ENCODE assay signal across 9 cellular contexts in genomic region chr14:51873221-51873893, GRCh38. TPM values are rescaled to one million over a fixed set of nuclear protein-coding genes. Genes with fewer than 3 reads are reported as not detected.
A peak's percentile ranks its signal among the peaks of the same experiment; 100 is the strongest.
DNase-seq lines count a peak whose midpoint lies in the region; ATAC-seq and TF ChIP-seq lines count a peak whose summit lies in the region.
"Had no signal": no experiment of that assay in that cellular context is flagged by ENCODE, and none has a peak within 500 bp of the region (broad histone marks: within the 10 kb centered on the region; RNA-seq: fewer than 3 reads in every experiment).

No MANE protein-coding gene starts in this region.

- H3K4me3 ChIP-seq in SJSA1 = no peak overlapping the region
- peak overlapping the region; percentile 26 for H3K4me3 ChIP-seq in skeletal muscle satellite cell (ENCODE audit: low read length)

- peak; percentile 94 for ATAC-seq in GM21360 (IDR thresholded peaks at IDR 0.05; ENCODE audit: unreplicated experiment)
- peak; percentile 92 for ATAC-seq in HG03520 (IDR thresholded peaks at IDR 0.05; ENCODE audit: unreplicated experiment)

- H3K9me3 ChIP-seq in SJSA1 (replicated peaks) = no peaks in the 10 kb centered on the region
- H3K9me3 ChIP-seq in skeletal muscle satellite cell (replicated peaks; ENCODE audit: low read length) = no peaks in the 10 kb centered on the region

- H3K9ac ChIP-seq in skeletal muscle satellite cell (ENCODE audit: low read depth, low read length) = peak overlapping the region; percentile 70

- H3K4me1 ChIP-seq in SJSA1 (replicated peaks) (peaks cover 41% of the 10 kb centered on the region), skeletal muscle satellite cell (ENCODE audit: control insufficient read depth, insufficient read depth, low read length) (peaks cover 16% of the 10 kb centered on the region)

- H3K27me3 ChIP-seq in SJSA1 (replicated peaks) (no peaks in the 10 kb centered on the region), skeletal muscle satellite cell (ENCODE audit: control insufficient read depth, insufficient read depth, low read length) (no peaks in the 10 kb centered on the region)

- no peak for TF ChIP-seq POLR2A in erythroblast (IDR thresholded peaks at IDR 0.05; ENCODE audit: low read length)

- H3K36me3 ChIP-seq in SJSA1 (no peaks in the 10 kb centered on the region), skeletal muscle satellite cell (ENCODE audit: insufficient read depth, low read length) (no peaks in the 10 kb centered on the region)

- peak overlapping the region; percentile 54 for H3K27ac ChIP-seq in SJSA1
- H3K27ac ChIP-seq: 22Rv1 had no signal

- peak overlapping the region; percentile 68 for H3K4me2 ChIP-seq in skeletal muscle satellite cell (ENCODE audit: low read length)

- DNase-seq in DMS153 (lab: John Stamatoyannopoulos, UW) = peak; percentile 26
- DNase-seq in DMS153 treated with DMSO at 0.1 percent for 48 hours (lab: John Stamatoyannopoulos, UW; ENCODE audit: unreplicated experiment) = no peak
- peak; percentile 51 to 69 for DNase-seq in SJSA1 (ENCODE audit: low read depth in 1 of 2, low spot score in 2 of 2)
- peak; percentile 13 to 35 for DNase-seq in erythroblast (lab: John Stamatoyannopoulos, UW)
- DNase-seq in NK-92 (lab: John Stamatoyannopoulos, UW; ENCODE audit: unreplicated experiment) = no peak

RNA-seq across cellular contexts. Expression of gene GNG2, which starts 12.9 kb away (rescaled TPM):
- 13.1 and 23.2 TPM in 2 replicates for total RNA-seq in SJSA1 (2014; rRNA removed; shearing (Covaris generic))
- 16.8 and 17.0 TPM in 2 replicates for total RNA-seq in skeletal muscle satellite cell (2012; rRNA removed)

Comparison
In these comparisons a context has a peak if more than half of its experiments do, and no peak if none do; other contexts are left out.
1. DNase-seq: peak in DMS153 (single experiment), SJSA1 (2 of 2) and erythroblast (2 of 2); none in DMS153 treated with DMSO at 0.1 percent for 48 hours (single experiment) and NK-92 (single experiment).